Comparison of ENCODE assay signal across 10 cellular contexts in the genomic region with DNA sequence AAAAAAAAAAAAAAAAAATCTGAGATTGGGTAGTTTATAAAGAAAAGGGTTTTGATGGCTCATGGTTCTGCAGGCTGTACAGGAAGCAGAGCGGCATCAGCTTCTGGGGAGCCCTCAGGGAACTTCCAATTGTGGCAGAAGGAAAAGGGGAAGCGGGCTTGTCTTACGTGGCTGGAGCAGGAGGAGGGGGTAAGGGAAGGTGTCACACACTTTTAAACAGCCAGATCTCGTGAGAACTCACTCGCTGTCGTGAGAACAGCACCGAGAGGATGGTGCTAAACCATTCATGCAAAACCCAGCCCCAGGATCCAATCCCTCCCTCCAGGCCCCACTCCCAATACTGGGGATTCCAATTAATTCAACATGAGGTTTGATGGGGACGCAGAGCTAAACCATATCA.
"Had no signal": no experiment of that assay in that cellular context is flagged by ENCODE, and none has a peak within 500 bp of the region (broad histone marks: within the 10 kb centered on the region; RNA-seq: fewer than 3 reads in every experiment).

No MANE protein-coding gene starts in this region.

- ATAC-seq: HCT116, HepG2 had no signal

- DNase-seq: GM23248, GOT3, H7, HFFc6, KG1 had no signal

- H3K4me3 ChIP-seq: GM23248, HAP-1 had no signal

- H3K4me3 Mint-ChIP-seq: HFFc6 had no signal

- H3K4me1 Mint-ChIP-seq: IgD-negative memory B cell had no signal

- H3K27ac ChIP-seq: GM23248, HL-60 had no signal

- H3K4me1 ChIP-seq: HAP-1 had no signal

- H3K36me3 ChIP-seq: HAP-1 had no signal

- H3K27ac Mint-ChIP-seq: HFFc6, IgD-negative memory B cell had no signal

- H3K36me3 Mint-ChIP-seq: IgD-negative memory B cell had no signal

- H2AFZ ChIP-seq: GM23248 had no signal

- H3K27me3 Mint-ChIP-seq: IgD-negative memory B cell had no signal

- H3K9ac ChIP-seq: GM23248 had no signal

- FAIRE-seq: HepG2 had no signal

- H3K9me3 ChIP-seq: HAP-1 had no signal
